In genomic region chr19:54432144-54432738, GRCh38 we compare ENCODE assay signal across 17 cellular contexts. TPM values are rescaled to one million over a fixed set of nuclear protein-coding genes. Genes with fewer than 3 reads are reported as not detected.
A peak's percentile ranks its signal among the peaks of the same experiment; 100 is the strongest.
DNase-seq lines count a peak whose midpoint lies in the region; ATAC-seq and TF ChIP-seq lines count a peak whose summit lies in the region.
"Had no signal": no experiment of that assay in that cellular context is flagged by ENCODE, and none has a peak within 500 bp of the region (broad histone marks: within the 10 kb centered on the region; RNA-seq: fewer than 3 reads in every experiment).

No MANE protein-coding gene starts in this region.

- H2BK12ac ChIP-seq in trophoblast cell (ENCODE audit: low read length): no peak overlapping the region

- H3K4me3 ChIP-seq in PC-3 (ENCODE audit: low read length) (no peak overlapping the region; the same call in 1 of the 2 replicates), endodermal cell (ENCODE audit: low read length) (no peak overlapping the region), trophoblast cell (ENCODE audit: low read depth, low read length) (no peak overlapping the region)
- H3K4me3 ChIP-seq: adrenal gland, mucosa of descending colon had no signal

- intact Hi-C loops in Calu3 (cut with micrococcal nuclease; ENCODE audit: unreplicated experiment) (no loop called here), PC-3 (cut with micrococcal nuclease) (no loop called here)

- DNase-seq in Calu3 (peak; percentile 73), PC-3 (peak; percentile 98), endodermal cell (peak; percentile 47), trophoblast cell (peak; percentile 92 to 96), NCI-H345 treated with DMSO at 0.1 percent for 48 hours (lab: John Stamatoyannopoulos, UW; ENCODE audit: unreplicated experiment) (no peak), NCI-H187 treated with DMSO at 0.1 percent for 48 hours (lab: John Stamatoyannopoulos, UW) (no peak)
- DNase-seq in central memory CD4-positive, alpha-beta T cell: no peak
- DNase-seq: activated CD4-positive, CD25-positive, alpha-beta regulatory T cell; AML-193; GF-D8; mucosa of descending colon; MV-4-11; occipital lobe; T-helper 1 cell had no signal

- H2AFZ ChIP-seq in PC-3 (ENCODE audit: low read length): no peak overlapping the region
- no peak overlapping the region for H2AFZ ChIP-seq in trophoblast cell (ENCODE audit: insufficient read depth, low read length, poor library complexity)

- H3K18ac ChIP-seq in trophoblast cell (ENCODE audit: low read length): no peak overlapping the region

- H3K9ac ChIP-seq in PC-3 (ENCODE audit: low read length) (peak overlapping the region; percentile 50), endodermal cell (ENCODE audit: extremely low read depth, low read length, poor library complexity, severe bottlenecking) (no peak overlapping the region), trophoblast cell (ENCODE audit: low read length) (no peak overlapping the region)

- H4K20me1 ChIP-seq in PC-3 (ENCODE audit: low read length): no peaks in the 10 kb centered on the region

- peaks cover 25% of the 10 kb centered on the region for H3K4me1 ChIP-seq in PC-3 (ENCODE audit: insufficient read depth, low read length)
- peaks cover 4% of the 10 kb centered on the region for H3K4me1 ChIP-seq in endodermal cell (ENCODE audit: control insufficient read depth, insufficient read depth, low read length)
- H3K4me1 ChIP-seq in trophoblast cell (ENCODE audit: control insufficient read depth in 1 of 2, insufficient read depth in 2 of 2, low read length in 2 of 2): peaks cover 8 to 18% of the 10 kb centered on the region in 2 experiments

- TF ChIP-seq CTCF in Calu3 (IDR thresholded peaks at IDR 0.05; ENCODE audit: unreplicated experiment) (no peak), PC-3 (conservative IDR thresholded peaks at IDR 0.05; ENCODE audit: low read depth, low read length) (no peak), endodermal cell (conservative IDR thresholded peaks at IDR 0.05) (no peak)

- no peak overlapping the region for H4K12ac ChIP-seq in trophoblast cell (ENCODE audit: low read depth, low read length)

- CTCF ChIA-PET in Calu3 (lab: Charles Lee): interaction anchor here (0.5 to 3.6 kb wide), 10 partner anchors 12 to 727 kb away, joined by 3 to 18 read pairs (median 3); partner anchors contain the start of genes LENG8 and LENG9
- CTCF ChIA-PET in PC-3 (lab: Charles Lee): interaction anchor here (1.4 kb wide), 1 partner anchor 30 kb away, joined by 4 read pairs; no protein-coding TSS in a partner anchor

- ATAC-seq in PC-3: peak; percentile 50

- H3K23ac ChIP-seq in trophoblast cell (ENCODE audit: low read length): no peak overlapping the region

- H3K4me2 ChIP-seq in PC-3 (ENCODE audit: low read length) (peak overlapping the region; percentile 91), trophoblast cell (ENCODE audit: low read length) (no peak overlapping the region)

- H3K27ac ChIP-seq in PC-3 (ENCODE audit: low read length) (peak overlapping the region; percentile 89), endodermal cell (ENCODE audit: low read depth, low read length) (no peak overlapping the region), trophoblast cell (ENCODE audit: low read depth, low read length) (no peak overlapping the region)
- H3K27ac ChIP-seq: adrenal gland had no signal

- no peaks in the 10 kb centered on the region for H3K9me3 Mint-ChIP-seq in Calu3 (ENCODE audit: low read depth, unreplicated experiment)
- H3K9me3 Mint-ChIP-seq in endodermal cell: no peaks in the 10 kb centered on the region

- H3K4me3 Mint-ChIP-seq in Calu3 (ENCODE audit: low read depth, unreplicated experiment) (peak overlapping the region; percentile 62), endodermal cell (no peak overlapping the region)

- H3K27me3 Mint-ChIP-seq in Calu3 (ENCODE audit: unreplicated experiment): peaks cover 15% of the 10 kb centered on the region
- H3K27me3 Mint-ChIP-seq in endodermal cell (ENCODE audit: insufficient read depth): peaks cover 60% of the 10 kb centered on the region

- H3K36me3 Mint-ChIP-seq in Calu3 (ENCODE audit: insufficient read depth, unreplicated experiment): peaks cover 77% of the 10 kb centered on the region
- H3K36me3 Mint-ChIP-seq in endodermal cell (ENCODE audit: low read depth): peaks cover 4% of the 10 kb centered on the region

- H3K79me2 ChIP-seq in PC-3 (ENCODE audit: low read length) (no peaks in the 10 kb centered on the region), trophoblast cell (ENCODE audit: control insufficient read depth, insufficient read depth, low read length, poor library complexity) (no peaks in the 10 kb centered on the region)

- H3K9me2 ChIP-seq in PC-3 (replicated peaks; ENCODE audit: low read length): no peaks in the 10 kb centered on the region

- H3K4me1 Mint-ChIP-seq in Calu3 (ENCODE audit: low read depth, unreplicated experiment): peaks cover 36% of the 10 kb centered on the region
- H3K4me1 Mint-ChIP-seq in endodermal cell: peaks cover 8% of the 10 kb centered on the region

- H3K9me3 ChIP-seq in PC-3 (ENCODE audit: low read length): no peaks in the 10 kb centered on the region
- H3K9me3 ChIP-seq in endodermal cell (ENCODE audit: control insufficient read depth, low read length): no peaks in the 10 kb centered on the region
- peaks cover 3% of the 10 kb centered on the region for H3K9me3 ChIP-seq in trophoblast cell (ENCODE audit: insufficient read depth, low read depth, low read length)
- H3K9me3 ChIP-seq: adrenal gland, mucosa of descending colon had no signal

- no TSS peak for BruUV-seq in Calu3 (replicated peaks; lab: Mats Ljungman, UMichigan)
- no TSS peak for BruUV-seq in PC-3 (replicated peaks; lab: Mats Ljungman, UMichigan)

- H4K91ac ChIP-seq in trophoblast cell (ENCODE audit: low read depth, low read length): no peak overlapping the region

- no peak overlapping the region for H3K4ac ChIP-seq in trophoblast cell (ENCODE audit: low read depth, low read length)

- WGBS in endodermal cell (ENCODE audit: insufficient coverage in 1 of 2, insufficient read length in 1 of 2), 2 experiments: 78 to 84% methylated on average over 8 to 10 of the region's 10 CpGs
- WGBS in trophoblast cell (ENCODE audit: extremely low coverage, insufficient coverage, insufficient read length): no CpG with 5 or more reads among the region's 10 CpGs

- POLR2A ChIA-PET in PC-3 (lab: Charles Lee; ENCODE audit: unreplicated experiment): interaction anchor here (0.6 kb wide), 1 partner anchor 18 kb away, joined by 8 read pairs; no protein-coding TSS in a partner anchor

- no peaks in the 10 kb centered on the region for H3F3A ChIP-seq in PC-3 (ENCODE audit: low read length, unreplicated experiment)

- no peaks in the 10 kb centered on the region for H3K79me1 ChIP-seq in trophoblast cell (ENCODE audit: low read length)

- H2BK5ac ChIP-seq in trophoblast cell (ENCODE audit: low read depth, low read length, poor library complexity): no peak overlapping the region

- H4K8ac ChIP-seq in trophoblast cell (ENCODE audit: low read depth, low read length): no peak overlapping the region

- H3K36me3 ChIP-seq in PC-3 (ENCODE audit: low read depth, low read length) (no peaks in the 10 kb centered on the region), endodermal cell (ENCODE audit: control insufficient read depth, insufficient read depth, low read length) (no peaks in the 10 kb centered on the region), trophoblast cell (ENCODE audit: control insufficient read depth in 1 of 2, insufficient read depth in 2 of 2, low read length in 2 of 2) (peaks cover 0 to 4% of the 10 kb centered on the region in 2 experiments)
- H3K36me3 ChIP-seq: adrenal gland had no signal

- H3K27ac Mint-ChIP-seq in Calu3 (ENCODE audit: unreplicated experiment) (peak overlapping the region; percentile 83), endodermal cell (no peak overlapping the region)

- H3K27me3 ChIP-seq in PC-3 (ENCODE audit: low read length) (no peaks in the 10 kb centered on the region), endodermal cell (ENCODE audit: control insufficient read depth, insufficient read depth, low read length, poor library complexity, severe bottlenecking) (peaks cover 3% of the 10 kb centered on the region), trophoblast cell (ENCODE audit: insufficient read depth, low read length) (no peaks in the 10 kb centered on the region)

- no peak overlapping the region for H3K14ac ChIP-seq in trophoblast cell (ENCODE audit: low read length)

- no peak overlapping the region for H2BK120ac ChIP-seq in trophoblast cell (ENCODE audit: insufficient read depth, low read length, poor library complexity)

- H2AK5ac ChIP-seq in trophoblast cell (ENCODE audit: low read length): no peak overlapping the region

RNA-seq across cellular contexts. Expression of gene LENG8, which starts 16.8 kb away (rescaled TPM):
- total RNA-seq in Calu3 (2022) (256 and 267 TPM in 2 replicates), PC-3 (2014; rRNA removed) (55.5 and 65.8 TPM in 2 replicates), endodermal cell (100 to 1,000 TPM; 139 to 171 TPM)
- polyA plus RNA-seq in endodermal cell (2013, experiment 1 of 2): 171 TPM
- polyA plus RNA-seq in endodermal cell (2013, experiment 2 of 2): 130 TPM
- polyA plus RNA-seq in trophoblast cell (2013): 109 and 112 TPM in 2 replicates

RNA-seq across cellular contexts. Expression of gene TTYH1, which starts 17.0 kb away (rescaled TPM):
- 2.9 and 3.9 TPM in 2 replicates for total RNA-seq in Calu3 (2022)
- total RNA-seq in PC-3 (2014; rRNA removed): 1.1 and 3.7 TPM in 2 replicates
- total RNA-seq in endodermal cell: 1 to 10 TPM; 1.0 to 2.0 TPM
- polyA plus RNA-seq in endodermal cell (2013, experiment 1 of 2): 342 TPM
- 263 TPM for polyA plus RNA-seq in endodermal cell (2013, experiment 2 of 2)
- polyA plus RNA-seq in trophoblast cell (2013): 1.1 and 2.4 TPM in 2 replicates
- total RNA-seq: chondrocyte, fibroblast of villous mesenchyme had no signal

RNA-seq across cellular contexts. Expression of gene LENG9, which starts 31.3 kb away (rescaled TPM):
- total RNA-seq in Calu3 (2022) (14.7 and 16.4 TPM in 2 replicates), PC-3 (2014; rRNA removed) (7.1 and 12.6 TPM in 2 replicates), endodermal cell (1 to 10 TPM; 2.5 to 3.5 TPM)
- 1.1 TPM for polyA plus RNA-seq in endodermal cell (2013, experiment 1 of 2)
- 1.1 TPM for polyA plus RNA-seq in endodermal cell (2013, experiment 2 of 2)
- polyA plus RNA-seq in trophoblast cell (2013): 0.68 and 0.73 TPM in 2 replicates

RNA-seq across cellular contexts. Expression of gene CDC42EP5, which starts 40.9 kb away (rescaled TPM):
- total RNA-seq in Calu3 (2022): 12.9 and 19.7 TPM in 2 replicates
- total RNA-seq in PC-3 (2014; rRNA removed): 0.73 and 1.4 TPM in 2 replicates
- total RNA-seq in endodermal cell: under 1 TPM in 1 of 2 donors, not detected in 1; 0.49 TPM
- 7.0 TPM for polyA plus RNA-seq in endodermal cell (2013, experiment 1 of 2)
- 8.3 TPM for polyA plus RNA-seq in endodermal cell (2013, experiment 2 of 2)
- 9.5 and 12.2 TPM in 2 replicates for polyA plus RNA-seq in trophoblast cell (2013)

Comparison
In these comparisons a context has a peak if more than half of its experiments do, and no peak if none do; other contexts are left out.
1. DNase-seq: peak in Calu3 (single experiment), PC-3 (single experiment), endodermal cell (single experiment) and trophoblast cell (2 of 2); none in central memory CD4-positive, alpha-beta T cell (single experiment), NCI-H345 treated with DMSO at 0.1 percent for 48 hours (single experiment) and NCI-H187 treated with DMSO at 0.1 percent for 48 hours (single experiment).